8 cellular contexts compared by ENCODE assay signal in genomic region chr3:123328851-123329635, GRCh38.
DNase-seq lines count a peak whose midpoint lies in the region; TF ChIP-seq lines count a peak whose summit lies in the region.

No MANE protein-coding gene starts in this region.

- H3K9me3 ChIP-seq in Peyer's patch (no peaks in the 10 kb centered on the region), neural progenitor cell (ENCODE audit: low read depth) (no peaks in the 10 kb centered on the region), stomach (no peaks in the 10 kb centered on the region)

- no peak overlapping the region for H3K4me3 Mint-ChIP-seq in neural progenitor cell

- TF ChIP-seq POLR2A in Peyer's patch (IDR thresholded peaks at IDR 0.05) (no peak), stomach (IDR thresholded peaks at IDR 0.05) (no peak)

- H3K4me1 Mint-ChIP-seq in neural progenitor cell, result no peaks in the 10 kb centered on the region

- H3K9me3 Mint-ChIP-seq in neural progenitor cell, result no peaks in the 10 kb centered on the region

- H3F3A ChIP-seq in neural progenitor cell (ENCODE audit: low read depth), result no peaks in the 10 kb centered on the region

- TF ChIP-seq CTCF in Peyer's patch (IDR thresholded peaks at IDR 0.05) (peak; percentile 56 to 90 (median 88)), fibroblast of pulmonary artery (IDR thresholded peaks at IDR 0.05; ENCODE audit: low read length, missing control alignments) (peak; percentile 90), neural progenitor cell (IDR thresholded peaks at IDR 0.05) (peak; percentile 96), stomach (IDR thresholded peaks at IDR 0.05) (peak in 5 of 7 experiments; percentile 62 to 95 (median 93))

- H3K9ac ChIP-seq in neural progenitor cell, result no peak overlapping the region

- H3K27ac ChIP-seq in Peyer's patch (peak overlapping the region in 1 of 4 donors; percentile 72), neural progenitor cell (no peak overlapping the region), stomach (peak overlapping the region in 2 of 5 donors; percentile 71)

- no peak overlapping the region for H3K4me3 ChIP-seq in Peyer's patch
- no peak overlapping the region for H3K4me3 ChIP-seq in fibroblast of pulmonary artery (replicated peaks; ENCODE audit: low read depth, low read length)
- H3K4me3 ChIP-seq in neural progenitor cell, result no peak overlapping the region
- H3K4me3 ChIP-seq in stomach, result no peak overlapping the region

- H4K20me1 ChIP-seq in neural progenitor cell (ENCODE audit: low read depth), result no peaks in the 10 kb centered on the region

- intact Hi-C loops in stomach (cut with DNase I; ENCODE audit: low total_unique reads), result loop anchor here (5.0 kb wide), 1 partner anchor 158 kb away; no protein-coding TSS in a partner anchor

- H3K27ac Mint-ChIP-seq in neural progenitor cell, result no peak overlapping the region

- no peak for TF ChIP-seq EP300 in stomach (IDR thresholded peaks at IDR 0.05)

- 15 to 21% (median 17%) methylated on average over 12 to 13 of the region's 13 CpGs for WGBS in stomach, 5 donors

- H3K79me2 ChIP-seq in neural progenitor cell (ENCODE audit: low read depth), result no peaks in the 10 kb centered on the region

- no peaks in the 10 kb centered on the region for H3K36me3 Mint-ChIP-seq in neural progenitor cell

- H3K27me3 ChIP-seq in Peyer's patch (no peaks in the 10 kb centered on the region), neural progenitor cell (no peaks in the 10 kb centered on the region), stomach (peaks cover 0 to 10% (median 0%) of the 10 kb centered on the region in 3 donors)

- H3K36me3 ChIP-seq in Peyer's patch, result no peaks in the 10 kb centered on the region
- H3K36me3 ChIP-seq in neural progenitor cell, result no peaks in the 10 kb centered on the region
- H3K36me3 ChIP-seq in stomach, result peaks cover 0 to 25% (median 8%) of the 10 kb centered on the region in 4 donors

- H2AFZ ChIP-seq in neural progenitor cell (replicated peaks), result no peak overlapping the region

- peaks cover 0 to 7% (median 0%) of the 10 kb centered on the region in 4 donors for H3K4me1 ChIP-seq in Peyer's patch
- peaks cover 8% of the 10 kb centered on the region for H3K4me1 ChIP-seq in neural progenitor cell
- H3K4me1 ChIP-seq in stomach, result peaks cover 0 to 51% (median 24%) of the 10 kb centered on the region in 4 donors

- H3K27me3 Mint-ChIP-seq in neural progenitor cell (ENCODE audit: insufficient read depth, low read depth), result peaks cover 3% of the 10 kb centered on the region

- DNase-seq in NCI-H1417 (lab: John Stamatoyannopoulos, UW) (peak; percentile 68 to 81 (median 68)), NCI-H1417 treated with DMSO at 0.1 percent for 48 hours (lab: John Stamatoyannopoulos, UW) (no peak), KG1 (lab: John Stamatoyannopoulos, UW) (peak; percentile 33), Peyer's patch (peak; percentile 64 to 87 (median 85)), activated T-helper 1 cell treated with Interleukin-2 at 50 U/mL for 16 hours (ENCODE audit: low read depth) (peak; percentile 53), fibroblast of pulmonary artery (ENCODE audit: low read depth) (peak; percentile 64), neural progenitor cell (ENCODE audit: low spot score) (peak; percentile 84), stomach (peak; percentile 85)

- no peak overlapping the region for H3K4me2 ChIP-seq in neural progenitor cell
